Comparison of ENCODE assay signal across 21 cellular contexts in the genomic region with DNA sequence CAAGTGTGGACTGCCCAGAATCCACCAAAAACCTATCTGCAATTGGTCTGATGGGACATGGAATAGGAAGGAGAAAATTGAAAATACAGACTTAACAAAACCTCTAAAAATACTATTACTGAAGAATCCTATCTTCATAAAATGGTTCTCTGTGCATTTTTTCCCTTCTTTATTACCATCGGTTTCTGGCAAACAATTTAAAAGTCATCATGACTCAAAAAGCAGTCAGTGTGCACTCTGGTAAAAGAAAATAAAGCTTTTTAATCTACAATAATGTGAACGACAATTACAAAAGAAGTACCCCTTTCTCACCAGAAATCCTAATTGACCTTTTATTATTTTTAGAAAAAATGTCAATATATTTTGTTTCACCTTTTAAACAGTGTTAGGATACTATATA.
A peak's percentile ranks its signal among the peaks of the same experiment; 100 is the strongest.
DNase-seq lines count a peak whose midpoint lies in the region; ATAC-seq and TF ChIP-seq lines count a peak whose summit lies in the region.
"Had no signal": no experiment of that assay in that cellular context is flagged by ENCODE, and none has a peak within 500 bp of the region (broad histone marks: within the 10 kb centered on the region; RNA-seq: fewer than 3 reads in every experiment).

No MANE protein-coding gene starts in this region.

- H3K4me1 ChIP-seq in foreskin keratinocyte: peaks cover 20% of the 10 kb centered on the region
- H3K4me1 ChIP-seq: suprapubic skin had no signal

- no peak overlapping the region for H3K4me3 ChIP-seq in astrocyte of the spinal cord (ENCODE audit: low read depth, low read length)
- H3K4me3 ChIP-seq: suprapubic skin had no signal

- peak; percentile 25 for DNase-seq in M059J (ENCODE audit: low read depth)
- DNase-seq in astrocyte of the spinal cord (ENCODE audit: low read depth, low spot score): peak; percentile 71
- peak in 1 of 2 donors; percentile 39 for DNase-seq in foreskin keratinocyte
- no peak for DNase-seq in stimulated activated CD4-positive, alpha-beta T cell treated with anti-CD3 and anti-CD28 coated beads, Interleukin-4, amount 100 ng/mL, for 24 hours
- no peak for DNase-seq in activated CD4-positive, alpha-beta T cell treated with anti-CD3 and anti-CD28 coated beads, Interleukin-2, amount 50 U/mL, for 1 hour
- no peak for DNase-seq in SKM-1 (lab: John Stamatoyannopoulos, UW; ENCODE audit: unreplicated experiment)
- DNase-seq: activated CD4-positive, CD25-positive, alpha-beta regulatory T cell; activated effector memory CD4-positive, alpha-beta T cell treated with anti-CD3 and anti-CD28 coated beads, Interleukin-2, amount 50 U/mL, for 16 hours; activated T-cell treated with anti-CD3 and anti-CD28 coated beads for 4 hours; CD8-positive, alpha-beta memory T cell; cortex of kidney; DMS153; H9; left ventricle myocardium superior; NCI-H1092; NCI-H2029; posterior cingulate gyrus had no signal

- ATAC-seq in foreskin keratinocyte: peak; percentile 8
- no peak for ATAC-seq in HG02798 (IDR thresholded peaks at IDR 0.05; ENCODE audit: poor library complexity, unreplicated experiment)
- ATAC-seq: left ventricle myocardium superior, sciatic nerve had no signal

- H3K27me3 ChIP-seq in foreskin keratinocyte: no peaks in the 10 kb centered on the region
- H3K27me3 ChIP-seq: suprapubic skin had no signal

- in situ Hi-C loops in astrocyte of the spinal cord (cut with HindIII; ENCODE audit: low sequenced_read_pairs): no loop called here

- no peak for TF ChIP-seq CTCF in astrocyte of the spinal cord (IDR thresholded peaks at IDR 0.05; ENCODE audit: low read depth, low read length)
- no peak for TF ChIP-seq CTCF in foreskin keratinocyte (conservative IDR thresholded peaks at IDR 0.05)

- peak overlapping the region; percentile 90 for H3K27ac ChIP-seq in foreskin keratinocyte
- H3K27ac ChIP-seq: KMS-11, suprapubic skin had no signal

Comparison
In these comparisons a context has a peak if more than half of its experiments do, and no peak if none do; other contexts are left out.
1. DNase-seq: peak in M059J (single experiment) and astrocyte of the spinal cord (single experiment); none in stimulated activated CD4-positive, alpha-beta T cell treated with anti-CD3 and anti-CD28 coated beads, Interleukin-4, amount 100 ng/mL, for 24 hours (single experiment), activated CD4-positive, alpha-beta T cell treated with anti-CD3 and anti-CD28 coated beads, Interleukin-2, amount 50 U/mL, for 1 hour (single experiment) and SKM-1 (single experiment).